In genomic region chr1:78831731-78832360, GRCh38 we compare ENCODE assay signal across 1 cellular context.
TF ChIP-seq lines count a peak whose summit lies in the region.

No MANE protein-coding gene starts in this region.

TF ChIP-seq in GM12878, 131 proteins besides CTCF, POLR2A, EP300 and RAD21 (continued from another document):
- TF ChIP-seq ZNF687 (IDR thresholded peaks at IDR 0.05) (no peak), NBN (IDR thresholded peaks at IDR 0.05) (no peak), GATAD2B (conservative IDR thresholded peaks at IDR 0.05; ENCODE audit: low read depth) (no peak), ZZZ3 (IDR thresholded peaks at IDR 0.05; ENCODE audit: control insufficient read depth, insufficient read length, low read depth) (no peak), JUNB (IDR thresholded peaks at IDR 0.05) (no peak), RELA (IDR thresholded peaks at IDR 0.05; ENCODE audit: borderline replicate concordance, partially characterized antibody) (no peak), BRCA1 (IDR thresholded peaks at IDR 0.05; ENCODE audit: low read depth, low read length) (no peak), FOXK2 (IDR thresholded peaks at IDR 0.05) (no peak), USF1 (IDR thresholded peaks at IDR 0.05; ENCODE audit: borderline replicate concordance, extremely low read length, insufficient read depth, low read depth, low read length) (no peak), E4F1 (IDR thresholded peaks at IDR 0.05; ENCODE audit: borderline replicate concordance, partially characterized antibody) (no peak), ZBED1 (IDR thresholded peaks at IDR 0.05; ENCODE audit: borderline replicate concordance) (no peak), BMI1 (IDR thresholded peaks at IDR 0.05; ENCODE audit: borderline replicate concordance) (no peak), BACH1 (IDR thresholded peaks at IDR 0.05; ENCODE audit: borderline replicate concordance) (no peak), ZBTB40 (IDR thresholded peaks at IDR 0.05; ENCODE audit: borderline replicate concordance) (no peak), ZNF274 (IDR thresholded peaks at IDR 0.05; ENCODE audit: insufficient read depth, insufficient read length) (no peak), STAT3 (IDR thresholded peaks at IDR 0.05; ENCODE audit: low read depth, low read length) (no peak), BCLAF1 (IDR thresholded peaks at IDR 0.05) (no peak), IKZF1 (conservative IDR thresholded peaks at IDR 0.05) (peak; percentile 27; the same call in 1 of the 2 replicates)
